11 cellular contexts compared by ENCODE assay signal in genomic region chr11:130121430-130121978, GRCh38. TPM values are rescaled to one million over a fixed set of nuclear protein-coding genes. Genes with fewer than 3 reads are reported as not detected.
DNase-seq lines count a peak whose midpoint lies in the region; ATAC-seq lines count a peak whose summit lies in the region.
"Had no signal": no experiment of that assay in that cellular context is flagged by ENCODE, and none has a peak within 500 bp of the region (broad histone marks: within the 10 kb centered on the region; RNA-seq: fewer than 3 reads in every experiment).

No MANE protein-coding gene starts in this region.

- H3K36me3 Mint-ChIP-seq in activated CD8-positive, alpha-beta T cell treated with anti-CD3 and anti-CD28 coated beads, Interleukin-2, amount 10 ng/mL, durations not matched to agents 7 days and 5 days (ENCODE audit: low read depth) = peaks cover 15% of the 10 kb centered on the region

- POLR2A ChIA-PET in activated CD8-positive, alpha-beta T cell treated with anti-CD3 and anti-CD28 coated beads, Interleukin-2, amount 10 ng/mL, durations not matched to agents 7 days and 5 days (lab: Charles Lee) = interaction anchor here (1.8 kb wide), 1 partner anchor 118 kb away, joined by 6 read pairs; the partner anchor contains the start of gene PRDM10

- H3K27me3 Mint-ChIP-seq in activated CD8-positive, alpha-beta T cell treated with anti-CD3 and anti-CD28 coated beads, Interleukin-2, amount 10 ng/mL, durations not matched to agents 7 days and 5 days (ENCODE audit: low read depth) = peaks cover 26% of the 10 kb centered on the region
- H3K27me3 Mint-ChIP-seq: brain; stimulated activated memory B cell treated with anti-CD40 and anti-IgM and Interleukin-4, amounts not matched to agents 10 μg/mL and 1 μg/mL and 100 μg/mL, for 72 hours had no signal

- H3K4me3 Mint-ChIP-seq in activated CD8-positive, alpha-beta T cell treated with anti-CD3 and anti-CD28 coated beads, Interleukin-2, amount 10 ng/mL, durations not matched to agents 7 days and 5 days = no peak overlapping the region
- H3K4me3 Mint-ChIP-seq: brain; stimulated activated memory B cell treated with anti-CD40 and anti-IgM and Interleukin-4, amounts not matched to agents 10 μg/mL and 1 μg/mL and 100 μg/mL, for 72 hours had no signal

- CTCF ChIA-PET in activated CD8-positive, alpha-beta T cell treated with anti-CD3 and anti-CD28 coated beads, Interleukin-2, amount 10 ng/mL, durations not matched to agents 7 days and 5 days (lab: Charles Lee) = interaction anchor here (1.0 to 2.2 kb wide), 4 partner anchors 11 to 181 kb away, joined by 3 to 16 read pairs (median 4); no protein-coding TSS in a partner anchor

- peak; percentile 58 for ATAC-seq in activated CD8-positive, alpha-beta T cell treated with anti-CD3 and anti-CD28 coated beads, Interleukin-2, amount 10 ng/mL, durations not matched to agents 7 days and 5 days
- no peak for ATAC-seq in GM18907 (IDR thresholded peaks at IDR 0.05; ENCODE audit: unreplicated experiment)
- ATAC-seq in HG03378 (IDR thresholded peaks at IDR 0.05; ENCODE audit: unreplicated experiment) = no peak
- ATAC-seq: stimulated activated memory B cell treated with anti-CD40 and anti-IgM and Interleukin-4, amounts not matched to agents 10 μg/mL and 1 μg/mL and 100 μg/mL, for 72 hours had no signal

- no peak overlapping the region for H3K27ac Mint-ChIP-seq in activated CD8-positive, alpha-beta T cell treated with anti-CD3 and anti-CD28 coated beads, Interleukin-2, amount 10 ng/mL, durations not matched to agents 7 days and 5 days
- H3K27ac Mint-ChIP-seq: stimulated activated memory B cell treated with anti-CD40 and anti-IgM and Interleukin-4, amounts not matched to agents 10 μg/mL and 1 μg/mL and 100 μg/mL, for 72 hours had no signal

- H3K9me3 Mint-ChIP-seq in activated CD8-positive, alpha-beta T cell treated with anti-CD3 and anti-CD28 coated beads, Interleukin-2, amount 10 ng/mL, durations not matched to agents 7 days and 5 days (ENCODE audit: insufficient read depth) = no peaks in the 10 kb centered on the region
- H3K9me3 Mint-ChIP-seq: brain; stimulated activated memory B cell treated with anti-CD40 and anti-IgM and Interleukin-4, amounts not matched to agents 10 μg/mL and 1 μg/mL and 100 μg/mL, for 72 hours had no signal

- peak; percentile 13 for DNase-seq in stimulated activated CD4-positive, alpha-beta T cell treated with anti-CD3 and anti-CD28 coated beads, Interleukin-4, amount 100 ng/mL, for 24 hours
- no peak for DNase-seq in stimulated activated CD4-positive, alpha-beta T cell treated with anti-CD3 and anti-CD28 coated beads, Interleukin-2, amount 100 ng/mL, for 48 hours
- DNase-seq in activated CD8-positive, alpha-beta T cell treated with anti-CD3 and anti-CD28 coated beads, Interleukin-2, amount 10 ng/mL, durations not matched to agents 7 days and 5 days = peak; percentile 39
- peak; percentile 81 for DNase-seq in hepatic stellate cell (ENCODE audit: low spot score)
- no peak for DNase-seq in dedifferentiated amniotic fluid mesenchymal stem cell (ENCODE audit: extremely low spot score)
- DNase-seq in NOMO-1 (lab: John Stamatoyannopoulos, UW; ENCODE audit: unreplicated experiment in 2 of 2) = no peak
- DNase-seq: NCI-H526 had no signal

- H3K4me1 Mint-ChIP-seq in activated CD8-positive, alpha-beta T cell treated with anti-CD3 and anti-CD28 coated beads, Interleukin-2, amount 10 ng/mL, durations not matched to agents 7 days and 5 days (ENCODE audit: low read depth) = peaks cover 41% of the 10 kb centered on the region

RNA-seq across cellular contexts. Expression of gene ST14, which starts 38.1 kb away (rescaled TPM):
- total RNA-seq in activated CD8-positive, alpha-beta T cell treated with anti-CD3 and anti-CD28 coated beads, Interleukin-2, amount 10 ng/mL, durations not matched to agents 7 days and 5 days = not detected

RNA-seq across cellular contexts. Expression of gene APLP2, which starts 51.8 kb away (rescaled TPM):
- 10 to 100 TPM; 16.5 to 17.0 TPM for total RNA-seq in activated CD8-positive, alpha-beta T cell treated with anti-CD3 and anti-CD28 coated beads, Interleukin-2, amount 10 ng/mL, durations not matched to agents 7 days and 5 days

Comparison
In these comparisons a context has a peak if more than half of its experiments do, and no peak if none do; other contexts are left out.
1. DNase-seq: peak in stimulated activated CD4-positive, alpha-beta T cell treated with anti-CD3 and anti-CD28 coated beads, Interleukin-4, amount 100 ng/mL, for 24 hours (single experiment), activated CD8-positive, alpha-beta T cell treated with anti-CD3 and anti-CD28 coated beads, Interleukin-2, amount 10 ng/mL, durations not matched to agents 7 days and 5 days (single experiment) and hepatic stellate cell (single experiment); none in stimulated activated CD4-positive, alpha-beta T cell treated with anti-CD3 and anti-CD28 coated beads, Interleukin-2, amount 100 ng/mL, for 48 hours (0 of 2), dedifferentiated amniotic fluid mesenchymal stem cell (single experiment) and NOMO-1 (0 of 2).